Comparison of ENCODE assay signal across 7 cellular contexts in the genomic region with DNA sequence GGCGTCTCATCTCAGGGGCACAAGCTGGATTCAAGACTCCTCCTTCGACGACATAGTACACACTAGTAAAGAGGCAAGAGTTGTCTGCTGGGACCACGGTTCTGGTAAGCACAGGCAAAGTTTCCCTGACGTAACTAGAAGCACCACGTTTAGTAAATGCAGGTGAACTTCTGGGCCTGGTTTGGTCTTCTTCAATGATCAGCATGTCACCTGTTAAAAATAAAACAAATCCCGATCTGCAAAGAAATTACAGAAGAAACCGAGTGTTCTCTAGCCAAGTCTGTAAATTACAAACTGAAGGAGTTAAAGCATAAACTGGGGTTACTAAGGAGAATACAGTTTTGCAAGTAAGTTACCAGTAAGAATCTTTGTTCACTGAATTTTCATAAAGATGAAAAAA. TPM values are rescaled to one million over a fixed set of nuclear protein-coding genes. Genes with fewer than 3 reads are reported as not detected.
DNase-seq lines count a peak whose midpoint lies in the region; ATAC-seq and TF ChIP-seq lines count a peak whose summit lies in the region.
"Had no signal": no experiment of that assay in that cellular context is flagged by ENCODE, and none has a peak within 500 bp of the region (broad histone marks: within the 10 kb centered on the region; RNA-seq: fewer than 3 reads in every experiment).

No MANE protein-coding gene starts in this region.

- TF ChIP-seq CTCF in GM12865 (IDR thresholded peaks at IDR 0.05; ENCODE audit: insufficient read depth, low read depth, low read length, missing control alignments), result no peak
- TF ChIP-seq CTCF in natural killer cell (IDR thresholded peaks at IDR 0.05), result no peak

- peaks cover 9% of the 10 kb centered on the region for H3K36me3 Mint-ChIP-seq in activated naive CD8-positive, alpha-beta T cell treated with anti-CD3 and anti-CD28 coated beads for 36 hours
- peaks cover 5% of the 10 kb centered on the region for H3K36me3 Mint-ChIP-seq in natural killer cell

- peak overlapping the region; percentile 93 for H3K27ac Mint-ChIP-seq in activated naive CD8-positive, alpha-beta T cell treated with anti-CD3 and anti-CD28 coated beads for 36 hours
- H3K27ac Mint-ChIP-seq in natural killer cell, result peak overlapping the region; percentile 96 to 99

- ATAC-seq in natural killer cell (no peak), GM18907 (IDR thresholded peaks at IDR 0.05; ENCODE audit: unreplicated experiment) (no peak), GM18868 (IDR thresholded peaks at IDR 0.05; ENCODE audit: unreplicated experiment) (no peak)

- intact Hi-C loops in natural killer cell (cut with micrococcal nuclease), result no loop called here

- peak overlapping the region; percentile 98 for H3K4me3 ChIP-seq in GM12865 (ENCODE audit: low read depth, low read length)

- no peaks in the 10 kb centered on the region for H3K9me3 Mint-ChIP-seq in activated naive CD8-positive, alpha-beta T cell treated with anti-CD3 and anti-CD28 coated beads for 36 hours
- no peaks in the 10 kb centered on the region for H3K9me3 Mint-ChIP-seq in natural killer cell

- no peaks in the 10 kb centered on the region for H3K27me3 Mint-ChIP-seq in activated naive CD8-positive, alpha-beta T cell treated with anti-CD3 and anti-CD28 coated beads for 36 hours
- no peaks in the 10 kb centered on the region for H3K27me3 Mint-ChIP-seq in natural killer cell (ENCODE audit: low read depth in 2 of 2)

- peaks cover 66% of the 10 kb centered on the region for H3K4me1 Mint-ChIP-seq in activated naive CD8-positive, alpha-beta T cell treated with anti-CD3 and anti-CD28 coated beads for 36 hours
- H3K4me1 Mint-ChIP-seq in natural killer cell, result peaks cover 55 to 59% of the 10 kb centered on the region in 2 donors

- H3K4me3 Mint-ChIP-seq in activated naive CD8-positive, alpha-beta T cell treated with anti-CD3 and anti-CD28 coated beads for 36 hours, result peak overlapping the region; percentile 95
- peak overlapping the region; percentile 100 for H3K4me3 Mint-ChIP-seq in natural killer cell

- no peak for DNase-seq in GM12865 (ENCODE audit: low read depth)
- no peak for DNase-seq in activated naive CD8-positive, alpha-beta T cell treated with anti-CD3 and anti-CD28 coated beads for 36 hours
- no peak for DNase-seq in natural killer cell
- DNase-seq in amygdala (lab: John Stamatoyannopoulos, UW), result no peak
- DNase-seq: NCI-H1694 treated with DMSO at 0.1 percent for 48 hours had no signal

RNA-seq across cellular contexts. Expression of gene YOD1, which starts 1.5 kb away (rescaled TPM):
- total RNA-seq in activated naive CD8-positive, alpha-beta T cell treated with anti-CD3 and anti-CD28 coated beads for 36 hours, result 10 to 100 TPM; 10.8 to 10.9 TPM
- total RNA-seq in natural killer cell, result 10 to 100 TPM; 20.6 to 22.8 (median 21.2) TPM

RNA-seq across cellular contexts. Expression of gene PFKFB2, which starts 3.6 kb away (rescaled TPM):
- total RNA-seq in activated naive CD8-positive, alpha-beta T cell treated with anti-CD3 and anti-CD28 coated beads for 36 hours, result 1 to 10 TPM; 3.9 to 5.2 TPM
- 1 to 10 TPM; 5.3 to 8.5 (median 7.4) TPM for total RNA-seq in natural killer cell

RNA-seq across cellular contexts. Expression of gene C1orf116, which starts 17.0 kb away (rescaled TPM):
- total RNA-seq in activated naive CD8-positive, alpha-beta T cell treated with anti-CD3 and anti-CD28 coated beads for 36 hours, result under 1 TPM in 1 of 2 experiments, not detected in 1; 0.08 TPM
- total RNA-seq in natural killer cell, result under 1 TPM; 0.21 to 0.39 (median 0.30) TPM

RNA-seq across cellular contexts. Expression of gene C4BPB, which starts 39.1 kb away (rescaled TPM):
- 1 to 10 TPM; 1.2 to 1.6 TPM for total RNA-seq in activated naive CD8-positive, alpha-beta T cell treated with anti-CD3 and anti-CD28 coated beads for 36 hours
- not detected for total RNA-seq in natural killer cell

RNA-seq across cellular contexts. Expression of gene C4BPA, which starts 54.5 kb away (rescaled TPM):
- total RNA-seq in activated naive CD8-positive, alpha-beta T cell treated with anti-CD3 and anti-CD28 coated beads for 36 hours, result not detected
- not detected for total RNA-seq in natural killer cell
